In the genomic region with DNA sequence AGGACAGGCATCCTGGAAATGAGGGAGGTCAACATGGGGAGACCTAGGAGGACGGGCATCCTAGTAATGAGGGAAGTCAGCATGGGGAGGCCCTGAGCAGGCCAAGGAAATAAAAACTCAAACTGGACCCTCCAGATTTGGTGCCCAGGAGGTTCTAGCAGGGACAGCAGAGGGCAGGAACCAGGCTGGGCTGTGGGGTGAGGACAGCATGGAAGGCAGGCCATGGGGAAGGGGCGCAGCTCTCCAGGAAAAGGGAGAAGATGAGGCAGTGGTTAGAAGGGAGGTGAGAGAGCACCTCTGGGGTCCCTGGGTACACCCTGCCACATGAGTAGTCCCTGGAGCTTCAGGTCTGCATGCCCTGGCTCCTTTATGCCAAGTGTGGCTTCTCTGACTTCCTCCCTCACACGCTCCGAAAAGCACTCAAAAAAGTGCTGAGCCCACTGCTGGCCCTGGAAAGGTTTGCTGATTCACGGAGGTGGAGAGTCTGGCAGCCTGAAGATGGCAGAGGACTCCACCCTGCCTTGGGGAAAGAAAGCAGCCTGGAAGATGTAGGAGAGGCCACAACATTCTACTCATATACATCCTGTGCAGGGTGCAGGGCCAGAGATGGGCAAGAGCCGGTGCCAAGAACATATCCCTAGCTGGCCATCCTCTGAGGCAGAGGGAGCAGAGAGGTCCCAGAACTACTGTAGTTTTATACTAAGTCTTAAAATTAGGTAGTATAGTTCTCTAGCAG, we compare ENCODE assay signal across 1 cellular context.
TF ChIP-seq lines count a peak whose summit lies in the region.

No MANE protein-coding gene starts in this region.

TF ChIP-seq in K562, 482 proteins besides CTCF, POLR2A, EP300 and RAD21 (continues in another document):
- TF ChIP-seq, protein P1, sequence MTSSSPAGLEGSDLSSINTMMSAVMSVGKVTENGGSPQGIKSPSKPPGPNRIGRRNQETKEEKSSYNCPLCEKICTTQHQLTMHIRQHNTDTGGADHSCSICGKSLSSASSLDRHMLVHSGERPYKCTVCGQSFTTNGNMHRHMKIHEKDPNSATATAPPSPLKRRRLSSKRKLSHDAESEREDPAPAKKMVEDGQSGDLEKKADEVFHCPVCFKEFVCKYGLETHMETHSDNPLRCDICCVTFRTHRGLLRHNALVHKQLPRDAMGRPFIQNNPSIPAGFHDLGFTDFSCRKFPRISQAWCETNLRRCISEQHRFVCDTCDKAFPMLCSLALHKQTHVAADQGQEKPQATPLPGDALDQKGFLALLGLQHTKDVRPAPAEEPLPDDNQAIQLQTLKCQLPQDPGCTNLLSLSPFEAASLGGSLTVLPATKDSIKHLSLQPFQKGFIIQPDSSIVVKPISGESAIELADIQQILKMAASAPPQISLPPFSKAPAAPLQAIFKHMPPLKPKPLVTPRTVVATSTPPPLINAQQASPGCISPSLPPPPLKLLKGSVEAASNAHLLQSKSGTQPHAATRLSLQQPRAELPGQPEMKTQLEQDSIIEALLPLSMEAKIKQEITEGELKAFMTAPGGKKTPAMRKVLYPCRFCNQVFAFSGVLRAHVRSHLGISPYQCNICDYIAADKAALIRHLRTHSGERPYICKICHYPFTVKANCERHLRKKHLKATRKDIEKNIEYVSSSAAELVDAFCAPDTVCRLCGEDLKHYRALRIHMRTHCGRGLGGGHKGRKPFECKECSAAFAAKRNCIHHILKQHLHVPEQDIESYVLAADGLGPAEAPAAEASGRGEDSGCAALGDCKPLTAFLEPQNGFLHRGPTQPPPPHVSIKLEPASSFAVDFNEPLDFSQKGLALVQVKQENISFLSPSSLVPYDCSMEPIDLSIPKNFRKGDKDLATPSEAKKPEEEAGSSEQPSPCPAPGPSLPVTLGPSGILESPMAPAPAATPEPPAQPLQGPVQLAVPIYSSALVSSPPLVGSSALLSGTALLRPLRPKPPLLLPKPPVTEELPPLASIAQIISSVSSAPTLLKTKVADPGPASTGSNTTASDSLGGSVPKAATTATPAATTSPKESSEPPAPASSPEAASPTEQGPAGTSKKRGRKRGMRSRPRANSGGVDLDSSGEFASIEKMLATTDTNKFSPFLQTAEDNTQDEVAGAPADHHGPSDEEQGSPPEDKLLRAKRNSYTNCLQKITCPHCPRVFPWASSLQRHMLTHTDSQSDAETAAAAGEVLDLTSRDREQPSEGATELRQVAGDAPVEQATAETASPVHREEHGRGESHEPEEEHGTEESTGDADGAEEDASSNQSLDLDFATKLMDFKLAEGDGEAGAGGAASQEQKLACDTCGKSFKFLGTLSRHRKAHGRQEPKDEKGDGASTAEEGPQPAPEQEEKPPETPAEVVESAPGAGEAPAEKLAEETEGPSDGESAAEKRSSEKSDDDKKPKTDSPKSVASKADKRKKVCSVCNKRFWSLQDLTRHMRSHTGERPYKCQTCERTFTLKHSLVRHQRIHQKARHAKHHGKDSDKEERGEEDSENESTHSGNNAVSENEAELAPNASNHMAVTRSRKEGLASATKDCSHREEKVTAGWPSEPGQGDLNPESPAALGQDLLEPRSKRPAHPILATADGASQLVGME (CRISPR knock-in tag; IDR thresholded peaks at IDR 0.05) = no peak
- TF ChIP-seq C11orf30 (IDR thresholded peaks at IDR 0.05; ENCODE audit: low read depth) = peak; percentile 93
- peak; percentile 95 for TF ChIP-seq ZNF316 (IDR thresholded peaks at IDR 0.05)
- TF ChIP-seq, protein P2, sequence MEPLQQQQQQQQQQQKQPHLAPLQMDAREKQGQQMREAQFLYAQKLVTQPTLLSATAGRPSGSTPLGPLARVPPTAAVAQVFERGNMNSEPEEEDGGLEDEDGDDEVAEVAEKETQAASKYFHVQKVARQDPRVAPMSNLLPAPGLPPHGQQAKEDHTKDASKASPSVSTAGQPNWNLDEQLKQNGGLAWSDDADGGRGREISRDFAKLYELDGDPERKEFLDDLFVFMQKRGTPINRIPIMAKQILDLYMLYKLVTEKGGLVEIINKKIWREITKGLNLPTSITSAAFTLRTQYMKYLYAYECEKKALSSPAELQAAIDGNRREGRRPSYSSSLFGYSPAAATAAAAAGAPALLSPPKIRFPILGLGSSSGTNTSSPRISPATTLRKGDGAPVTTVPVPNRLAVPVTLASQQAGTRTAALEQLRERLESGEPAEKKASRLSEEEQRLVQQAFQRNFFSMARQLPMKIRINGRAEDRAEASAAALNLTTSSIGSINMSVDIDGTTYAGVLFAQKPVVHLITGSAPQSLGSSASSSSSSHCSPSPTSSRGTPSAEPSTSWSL (CRISPR knock-in tag; IDR thresholded peaks at IDR 0.05; ENCODE audit: borderline replicate concordance) = peak; percentile 52; the same call in 1 of the 2 replicates
- 0 out of 2 replicates have a peak, but pooled peaks have one; percentile 10 for TF ChIP-seq JUND (IDR thresholded peaks at IDR 0.05; ENCODE audit: borderline replicate concordance, low read depth, low read length)
- peak; percentile 45; the same call in 1 of the 3 replicates for TF ChIP-seq JUND (tag; IDR thresholded peaks at IDR 0.05; ENCODE audit: borderline replicate concordance, low read depth, low read length)
- peak; percentile 40 for TF ChIP-seq RBBP5 (IDR thresholded peaks at IDR 0.05; ENCODE audit: borderline replicate concordance, insufficient read depth, low read length, poor library complexity, severe bottlenecking)
- no peak for TF ChIP-seq HDGF (IDR thresholded peaks at IDR 0.05)
- TF ChIP-seq, protein P3, sequence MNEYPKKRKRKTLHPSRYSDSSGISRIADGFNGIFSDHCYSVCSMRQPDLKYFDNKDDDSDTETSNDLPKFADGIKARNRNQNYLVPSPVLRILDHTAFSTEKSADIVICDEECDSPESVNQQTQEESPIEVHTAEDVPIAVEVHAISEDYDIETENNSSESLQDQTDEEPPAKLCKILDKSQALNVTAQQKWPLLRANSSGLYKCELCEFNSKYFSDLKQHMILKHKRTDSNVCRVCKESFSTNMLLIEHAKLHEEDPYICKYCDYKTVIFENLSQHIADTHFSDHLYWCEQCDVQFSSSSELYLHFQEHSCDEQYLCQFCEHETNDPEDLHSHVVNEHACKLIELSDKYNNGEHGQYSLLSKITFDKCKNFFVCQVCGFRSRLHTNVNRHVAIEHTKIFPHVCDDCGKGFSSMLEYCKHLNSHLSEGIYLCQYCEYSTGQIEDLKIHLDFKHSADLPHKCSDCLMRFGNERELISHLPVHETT (CRISPR knock-in tag; conservative IDR thresholded peaks at IDR 0.05 in 1 of 2, IDR thresholded peaks at IDR 0.05 in 1 of 2) = peak in 1 of 2 experiments; percentile 52; a peak in 1 of 4 replicates
- TF ChIP-seq, protein P4, sequence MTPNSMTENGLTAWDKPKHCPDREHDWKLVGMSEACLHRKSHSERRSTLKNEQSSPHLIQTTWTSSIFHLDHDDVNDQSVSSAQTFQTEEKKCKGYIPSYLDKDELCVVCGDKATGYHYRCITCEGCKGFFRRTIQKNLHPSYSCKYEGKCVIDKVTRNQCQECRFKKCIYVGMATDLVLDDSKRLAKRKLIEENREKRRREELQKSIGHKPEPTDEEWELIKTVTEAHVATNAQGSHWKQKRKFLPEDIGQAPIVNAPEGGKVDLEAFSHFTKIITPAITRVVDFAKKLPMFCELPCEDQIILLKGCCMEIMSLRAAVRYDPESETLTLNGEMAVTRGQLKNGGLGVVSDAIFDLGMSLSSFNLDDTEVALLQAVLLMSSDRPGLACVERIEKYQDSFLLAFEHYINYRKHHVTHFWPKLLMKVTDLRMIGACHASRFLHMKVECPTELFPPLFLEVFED (CRISPR knock-in tag; conservative IDR thresholded peaks at IDR 0.05) = 0 out of 2 replicates have a peak, but pooled peaks have one; percentile 26
- peak; percentile 28; the same call in 1 of the 2 replicates for TF ChIP-seq SOX6 (IDR thresholded peaks at IDR 0.05)
- peak; percentile 58; the same call in 1 of the 2 replicates for TF ChIP-seq ZNF445 (CRISPR knock-in tag; IDR thresholded peaks at IDR 0.05; ENCODE audit: low read depth)
- 0 out of 2 replicates have a peak, but pooled peaks have one; percentile 67 for TF ChIP-seq HSF4 (CRISPR knock-in tag; IDR thresholded peaks at IDR 0.05; ENCODE audit: borderline replicate concordance)
- no peak for TF ChIP-seq ZNF134 (CRISPR knock-in tag; conservative IDR thresholded peaks at IDR 0.05)
- no peak for TF ChIP-seq BCL6 (CRISPR knock-in tag; IDR thresholded peaks at IDR 0.05)
- 0 out of 2 replicates have a peak, but pooled peaks have one; percentile 13 for TF ChIP-seq ZNF79 (CRISPR knock-in tag; IDR thresholded peaks at IDR 0.05; ENCODE audit: low read depth)
- TF ChIP-seq, protein P5, sequence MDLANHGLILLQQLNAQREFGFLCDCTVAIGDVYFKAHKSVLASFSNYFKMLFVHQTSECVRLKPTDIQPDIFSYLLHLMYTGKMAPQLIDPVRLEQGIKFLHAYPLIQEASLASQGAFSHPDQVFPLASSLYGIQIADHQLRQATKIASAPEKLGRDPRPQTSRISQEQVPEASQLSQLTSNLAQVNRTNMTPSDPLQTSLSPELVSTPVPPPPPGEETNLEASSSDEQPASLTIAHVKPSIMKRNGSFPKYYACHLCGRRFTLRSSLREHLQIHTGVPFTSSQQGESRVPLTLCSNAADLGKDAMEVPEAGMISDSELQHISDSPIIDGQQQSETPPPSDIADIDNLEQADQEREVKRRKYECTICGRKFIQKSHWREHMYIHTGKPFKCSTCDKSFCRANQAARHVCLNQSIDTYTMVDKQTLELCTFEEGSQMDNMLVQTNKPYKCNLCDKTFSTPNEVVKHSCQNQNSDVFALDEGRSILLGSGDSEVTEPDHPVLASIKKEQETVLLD (IDR thresholded peaks at IDR 0.05) = peak; percentile 18; the same call in 1 of the 2 replicates
- TF ChIP-seq RNF2 (IDR thresholded peaks at IDR 0.05) = no peak
- TF ChIP-seq, protein P6, sequence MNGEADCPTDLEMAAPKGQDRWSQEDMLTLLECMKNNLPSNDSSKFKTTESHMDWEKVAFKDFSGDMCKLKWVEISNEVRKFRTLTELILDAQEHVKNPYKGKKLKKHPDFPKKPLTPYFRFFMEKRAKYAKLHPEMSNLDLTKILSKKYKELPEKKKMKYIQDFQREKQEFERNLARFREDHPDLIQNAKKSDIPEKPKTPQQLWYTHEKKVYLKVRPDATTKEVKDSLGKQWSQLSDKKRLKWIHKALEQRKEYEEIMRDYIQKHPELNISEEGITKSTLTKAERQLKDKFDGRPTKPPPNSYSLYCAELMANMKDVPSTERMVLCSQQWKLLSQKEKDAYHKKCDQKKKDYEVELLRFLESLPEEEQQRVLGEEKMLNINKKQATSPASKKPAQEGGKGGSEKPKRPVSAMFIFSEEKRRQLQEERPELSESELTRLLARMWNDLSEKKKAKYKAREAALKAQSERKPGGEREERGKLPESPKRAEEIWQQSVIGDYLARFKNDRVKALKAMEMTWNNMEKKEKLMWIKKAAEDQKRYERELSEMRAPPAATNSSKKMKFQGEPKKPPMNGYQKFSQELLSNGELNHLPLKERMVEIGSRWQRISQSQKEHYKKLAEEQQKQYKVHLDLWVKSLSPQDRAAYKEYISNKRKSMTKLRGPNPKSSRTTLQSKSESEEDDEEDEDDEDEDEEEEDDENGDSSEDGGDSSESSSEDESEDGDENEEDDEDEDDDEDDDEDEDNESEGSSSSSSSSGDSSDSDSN (IDR thresholded peaks at IDR 0.05; ENCODE audit: borderline replicate concordance in 1 of 2, low read depth in 2 of 2, low read length in 2 of 2) = peak in 1 of 2 experiments; percentile 59; a peak in 1 of 4 replicates
- 0 out of 2 replicates have a peak, but pooled peaks have one; percentile 24 for TF ChIP-seq HMG20A (CRISPR knock-in tag; conservative IDR thresholded peaks at IDR 0.05)
- TF ChIP-seq ELF2 (CRISPR knock-in tag; IDR thresholded peaks at IDR 0.05) = 0 out of 2 replicates have a peak, but pooled peaks have one; percentile 26
- peak; percentile 52; the same call in 1 of the 2 replicates for TF ChIP-seq ZFP1 (CRISPR knock-in tag; IDR thresholded peaks at IDR 0.05)
- TF ChIP-seq ARID2 (IDR thresholded peaks at IDR 0.05) = no peak
- TF ChIP-seq DPF2 (IDR thresholded peaks at IDR 0.05) = peak; percentile 59; the same call in 1 of the 2 replicates
- peak; percentile 89 for TF ChIP-seq MAFG (tag; conservative IDR thresholded peaks at IDR 0.05)
- TF ChIP-seq, protein P7, sequence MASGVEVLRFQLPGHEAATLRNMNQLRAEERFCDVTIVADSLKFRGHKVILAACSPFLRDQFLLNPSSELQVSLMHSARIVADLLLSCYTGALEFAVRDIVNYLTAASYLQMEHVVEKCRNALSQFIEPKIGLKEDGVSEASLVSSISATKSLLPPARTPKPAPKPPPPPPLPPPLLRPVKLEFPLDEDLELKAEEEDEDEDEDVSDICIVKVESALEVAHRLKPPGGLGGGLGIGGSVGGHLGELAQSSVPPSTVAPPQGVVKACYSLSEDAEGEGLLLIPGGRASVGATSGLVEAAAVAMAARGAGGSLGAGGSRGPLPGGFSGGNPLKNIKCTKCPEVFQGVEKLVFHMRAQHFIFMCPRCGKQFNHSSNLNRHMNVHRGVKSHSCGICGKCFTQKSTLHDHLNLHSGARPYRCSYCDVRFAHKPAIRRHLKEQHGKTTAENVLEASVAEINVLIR (CRISPR knock-in tag; IDR thresholded peaks at IDR 0.05) = 0 out of 2 replicates have a peak, but pooled peaks have one; percentile 32
- peak; percentile 29; the same call in 1 of the 2 replicates for TF ChIP-seq ZBTB17 (CRISPR knock-in tag; IDR thresholded peaks at IDR 0.05)
- TF ChIP-seq, protein P8, sequence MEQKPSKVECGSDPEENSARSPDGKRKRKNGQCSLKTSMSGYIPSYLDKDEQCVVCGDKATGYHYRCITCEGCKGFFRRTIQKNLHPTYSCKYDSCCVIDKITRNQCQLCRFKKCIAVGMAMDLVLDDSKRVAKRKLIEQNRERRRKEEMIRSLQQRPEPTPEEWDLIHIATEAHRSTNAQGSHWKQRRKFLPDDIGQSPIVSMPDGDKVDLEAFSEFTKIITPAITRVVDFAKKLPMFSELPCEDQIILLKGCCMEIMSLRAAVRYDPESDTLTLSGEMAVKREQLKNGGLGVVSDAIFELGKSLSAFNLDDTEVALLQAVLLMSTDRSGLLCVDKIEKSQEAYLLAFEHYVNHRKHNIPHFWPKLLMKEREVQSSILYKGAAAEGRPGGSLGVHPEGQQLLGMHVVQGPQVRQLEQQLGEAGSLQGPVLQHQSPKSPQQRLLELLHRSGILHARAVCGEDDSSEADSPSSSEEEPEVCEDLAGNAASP (IDR thresholded peaks at IDR 0.05) = no peak
- peak; percentile 36 for TF ChIP-seq POLR2B (IDR thresholded peaks at IDR 0.05; ENCODE audit: low read depth, partially characterized antibody)
- TF ChIP-seq ERF (CRISPR knock-in tag; IDR thresholded peaks at IDR 0.05) = peak; percentile 63; the same call in 1 of the 2 replicates
- no peak for TF ChIP-seq TCF7L2 (IDR thresholded peaks at IDR 0.05; ENCODE audit: low read depth, low read length)
- TF ChIP-seq, protein P9, sequence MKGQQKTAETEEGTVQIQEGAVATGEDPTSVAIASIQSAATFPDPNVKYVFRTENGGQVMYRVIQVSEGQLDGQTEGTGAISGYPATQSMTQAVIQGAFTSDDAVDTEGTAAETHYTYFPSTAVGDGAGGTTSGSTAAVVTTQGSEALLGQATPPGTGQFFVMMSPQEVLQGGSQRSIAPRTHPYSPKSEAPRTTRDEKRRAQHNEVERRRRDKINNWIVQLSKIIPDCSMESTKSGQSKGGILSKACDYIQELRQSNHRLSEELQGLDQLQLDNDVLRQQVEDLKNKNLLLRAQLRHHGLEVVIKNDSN (CRISPR knock-in tag; IDR thresholded peaks at IDR 0.05) = no peak
- TF ChIP-seq ZFP36 (IDR thresholded peaks at IDR 0.05; ENCODE audit: low read depth, low read length, partially characterized antibody) = peak; percentile 54
- 0 out of 2 replicates have a peak, but pooled peaks have one; percentile 7 for TF ChIP-seq CAMTA2 (CRISPR knock-in tag; conservative IDR thresholded peaks at IDR 0.05)
- TF ChIP-seq SPI1 (IDR thresholded peaks at IDR 0.05; ENCODE audit: borderline replicate concordance, low read depth, low read length) = peak; percentile 68; the same call in 1 of the 2 replicates
- peak; percentile 75; the same call in 1 of the 2 replicates for TF ChIP-seq MYNN (IDR thresholded peaks at IDR 0.05)
- no peak for TF ChIP-seq MYNN (CRISPR knock-in tag; IDR thresholded peaks at IDR 0.05)
- no peak for TF ChIP-seq ZNF124 (CRISPR knock-in tag; IDR thresholded peaks at IDR 0.05)
- 0 out of 2 replicates have a peak, but pooled peaks have one; percentile 8 for TF ChIP-seq ZNF561 (CRISPR knock-in tag; conservative IDR thresholded peaks at IDR 0.05)
- peak; percentile 79 for TF ChIP-seq BACH1 (tag; IDR thresholded peaks at IDR 0.05)
